In the genomic region with DNA sequence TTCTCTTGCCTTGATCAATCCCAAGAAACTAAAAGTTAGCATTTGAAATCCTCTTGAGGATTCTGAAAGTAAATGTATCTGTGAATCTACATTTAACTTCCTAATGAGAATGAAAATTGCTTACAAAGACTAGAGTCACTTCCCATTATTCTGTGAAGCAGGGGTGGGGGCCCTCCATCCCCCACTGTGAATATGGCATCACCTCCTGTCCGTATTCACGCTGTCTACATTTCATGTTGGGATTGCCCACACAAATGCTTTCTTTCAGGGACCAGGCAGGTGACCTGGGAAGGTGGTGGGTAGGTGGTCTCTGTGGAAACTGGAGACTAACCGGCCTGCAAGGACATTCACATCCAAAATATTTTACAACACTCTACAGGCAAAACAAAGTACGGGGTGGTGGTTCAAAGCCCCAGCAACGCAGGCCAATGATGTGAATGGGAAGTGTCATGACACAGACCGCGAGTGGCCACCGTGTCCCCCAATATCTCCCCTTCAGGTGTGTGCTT, we compare ENCODE assay signal across 28 cellular contexts.
"Had no signal": no experiment of that assay in that cellular context is flagged by ENCODE, and none has a peak within 500 bp of the region (broad histone marks: within the 10 kb centered on the region; RNA-seq: fewer than 3 reads in every experiment).

No MANE protein-coding gene starts in this region.

- ATAC-seq: effector memory CD8-positive, alpha-beta T cell; gastrocnemius medialis; mucosa of descending colon; T-cell had no signal

- H3K9me3 ChIP-seq: ascending aorta, colonic mucosa, gastrocnemius medialis, left ventricle myocardium inferior, mucosa of descending colon, ovary, tibial nerve had no signal

- H3K4me3 Mint-ChIP-seq: activated naive CD8-positive, alpha-beta T cell treated with anti-CD3 and anti-CD28 coated beads for 36 hours; brain; effector memory CD8-positive, alpha-beta T cell; nephron; T-cell had no signal

- H3K4me3 ChIP-seq: ascending aorta, cardiac muscle cell, colonic mucosa, dorsolateral prefrontal cortex, gastrocnemius medialis, left ventricle myocardium inferior, lung, mucosa of descending colon, ovary, smooth muscle cell, tibial nerve had no signal

- H3K27ac Mint-ChIP-seq: activated naive CD8-positive, alpha-beta T cell treated with anti-CD3 and anti-CD28 coated beads for 36 hours; brain; effector memory CD8-positive, alpha-beta T cell; nephron; progenitor cell of endocrine pancreas had no signal

- H3K4me1 Mint-ChIP-seq: brain, nephron, T-cell had no signal

- H3K36me3 ChIP-seq: colonic mucosa, ovary had no signal

- H3K4me2 ChIP-seq: smooth muscle cell had no signal

- DNase-seq: activated CD4-positive, alpha-beta T cell treated with anti-CD3 and anti-CD28 coated beads for 4 hours; activated CD4-positive, alpha-beta T cell treated with anti-CD3 and anti-CD28 coated beads, Interleukin-2, amount 50 U/mL, for 4 hours; activated effector memory CD4-positive, alpha-beta T cell treated with Interleukin-2 at 50 U/mL for 16 hours; activated naive CD4-positive, alpha-beta T cell treated with Interleukin-2 at 50 U/mL for 16 hours; activated naive CD8-positive, alpha-beta T cell treated with anti-CD3 and anti-CD28 coated beads for 36 hours; activated T-cell treated with anti-CD3 and anti-CD28 coated beads, Interleukin-2, amount 50 U/mL, for 48 hours; cerebellar nuclear complex; colonic mucosa; dorsolateral prefrontal cortex; effector memory CD8-positive, alpha-beta T cell; erythroblast; gastrocnemius medialis; glutamatergic neuron; left ventricle myocardium inferior; mucosa of descending colon; ovary; retina; stimulated activated CD4-positive, alpha-beta T cell treated with anti-CD3 and anti-CD28 coated beads, Interleukin-1b, Interleukin-23, amount 100 ng/mL, for 48 hours; stimulated activated naive CD4-positive, alpha-beta T cell treated with Interleukin-2 at 50 U/mL for 16 hours; T-cell had no signal

- H3K4me1 ChIP-seq: ascending aorta, colonic mucosa, gastrocnemius medialis, tibial nerve had no signal

- H3K9me3 Mint-ChIP-seq: activated naive CD8-positive, alpha-beta T cell treated with anti-CD3 and anti-CD28 coated beads for 36 hours; brain; effector memory CD8-positive, alpha-beta T cell; nephron; T-cell had no signal

- H3K27me3 Mint-ChIP-seq: activated naive CD8-positive, alpha-beta T cell treated with anti-CD3 and anti-CD28 coated beads for 36 hours; effector memory CD8-positive, alpha-beta T cell; progenitor cell of endocrine pancreas; T-cell had no signal

- H3K27me3 ChIP-seq: ascending aorta, cardiac muscle cell, colonic mucosa, dorsolateral prefrontal cortex, gastrocnemius medialis, ovary, tibial nerve had no signal

- H3K27ac ChIP-seq: ascending aorta, cardiac muscle cell, colonic mucosa, dorsolateral prefrontal cortex, gastrocnemius medialis, left ventricle myocardium inferior, ovary, tibial nerve had no signal
